Comparison of ENCODE assay signal across 8 cellular contexts in the genomic region with DNA sequence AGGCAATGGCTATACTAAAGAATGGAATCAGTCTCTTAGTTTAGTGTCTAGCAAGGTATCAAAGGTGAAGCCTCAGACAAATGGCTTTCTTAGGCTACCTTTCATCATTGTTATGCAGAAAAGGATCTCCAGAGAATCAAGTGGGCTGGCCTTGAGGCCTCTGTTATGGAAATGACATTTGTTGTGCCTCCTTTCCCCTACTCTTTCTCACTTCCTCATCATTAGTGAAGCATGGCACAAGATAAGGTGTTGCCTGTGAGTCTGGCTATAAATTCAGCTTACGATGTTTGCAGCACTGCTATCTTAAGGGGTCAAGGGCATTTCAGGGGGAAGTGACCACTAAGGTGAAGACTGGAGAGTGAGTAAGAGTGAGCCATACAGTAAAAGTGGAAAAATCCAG.
A peak's percentile ranks its signal among the peaks of the same experiment; 100 is the strongest.
DNase-seq lines count a peak whose midpoint lies in the region; ATAC-seq and TF ChIP-seq lines count a peak whose summit lies in the region.
"Not testable (repeated sequence)": the region's sequence is repeated elsewhere in the genome, so short reads cannot be mapped to it uniquely, and the experiment has no call there.

No MANE protein-coding gene starts in this region.

- H3K27me3 ChIP-seq in DOHH2 (ENCODE audit: control insufficient read depth, low read length); iPS-18a (ENCODE audit: control insufficient read depth, insufficient read depth, low read length): not testable (repeated sequence)

- H3K9me3 ChIP-seq in DOHH2 (ENCODE audit: control insufficient read depth, insufficient read depth, low read length): peaks cover 35% of the 10 kb centered on the region
- not testable (repeated sequence) for H3K9me3 ChIP-seq in iPS-18a (ENCODE audit: control insufficient read depth, low read depth, low read length)

- H3K27ac ChIP-seq in DOHH2 (ENCODE audit: low read depth, low read length): peak overlapping the region; percentile 96
- not testable (repeated sequence) for H3K27ac ChIP-seq in iPS-18a (ENCODE audit: low read length)

- H3K4me3 ChIP-seq in DOHH2 (ENCODE audit: low read length) (peak overlapping the region; percentile 83), iPS-18a (ENCODE audit: low read length) (peak overlapping the region; percentile 37)

- H3K9me2 ChIP-seq in DOHH2 (replicated peaks; ENCODE audit: control insufficient read depth, low read length): not testable (repeated sequence)

- peak; percentile 13 to 61 for DNase-seq in NOMO-1 (lab: John Stamatoyannopoulos, UW; ENCODE audit: unreplicated experiment in 2 of 2)

- not testable (repeated sequence) for H4K20me1 ChIP-seq in DOHH2 (ENCODE audit: control insufficient read depth, insufficient read depth, low read depth, low read length)

- peaks cover 55% of the 10 kb centered on the region for H3K79me2 ChIP-seq in DOHH2 (ENCODE audit: control insufficient read depth, low read length)

- TF ChIP-seq CTCF in DOHH2 (IDR thresholded peaks at IDR 0.05; ENCODE audit: low read depth, low read length, poor library complexity, severe bottlenecking): not testable (repeated sequence)

- peaks cover 94% of the 10 kb centered on the region for H3K36me3 ChIP-seq in DOHH2 (ENCODE audit: control insufficient read depth, low read length)
- not testable (repeated sequence) for H3K36me3 ChIP-seq in iPS-18a (ENCODE audit: control insufficient read depth, low read depth, low read length)

- peak overlapping the region; percentile 39 for H3K9ac ChIP-seq in iPS-18a (ENCODE audit: low read length)

- peak overlapping the region; percentile 73 for H3K4me2 ChIP-seq in DOHH2 (ENCODE audit: low read length)

- peaks cover 90% of the 10 kb centered on the region for H3K4me1 ChIP-seq in DOHH2 (ENCODE audit: control insufficient read depth, low read length)
- peaks cover 46% of the 10 kb centered on the region for H3K4me1 ChIP-seq in iPS-18a (ENCODE audit: control insufficient read depth, low read depth, low read length)

- H3F3A ChIP-seq in DOHH2 (ENCODE audit: control insufficient read depth, insufficient read depth): peaks cover 50% of the 10 kb centered on the region

- peak; percentile 91 for ATAC-seq in GM18868 (IDR thresholded peaks at IDR 0.05; ENCODE audit: unreplicated experiment)
- ATAC-seq in GM19463 (IDR thresholded peaks at IDR 0.05; ENCODE audit: unreplicated experiment): peak; percentile 75
- peak; percentile 88 for ATAC-seq in GM21825 (IDR thresholded peaks at IDR 0.05; ENCODE audit: unreplicated experiment)
- ATAC-seq in HG02981 (IDR thresholded peaks at IDR 0.05; ENCODE audit: unreplicated experiment): peak; percentile 79
- peak; percentile 76 for ATAC-seq in HG03432 (IDR thresholded peaks at IDR 0.05; ENCODE audit: unreplicated experiment)
